In genomic region chr2:174248998-174249592, GRCh38 we compare ENCODE assay signal across 8 cellular contexts. TPM values are rescaled to one million over a fixed set of nuclear protein-coding genes. Genes with fewer than 3 reads are reported as not detected.
A peak's percentile ranks its signal among the peaks of the same experiment; 100 is the strongest.
DNase-seq lines count a peak whose midpoint lies in the region; ATAC-seq and TF ChIP-seq lines count a peak whose summit lies in the region.

No MANE protein-coding gene starts in this region.

- H3K4me3 ChIP-seq in kidney epithelial cell (ENCODE audit: low read depth, low read length) (peak overlapping the region; percentile 40), testis (peak overlapping the region; percentile 70 to 76)

- peaks cover 15% of the 10 kb centered on the region for H3K36me3 Mint-ChIP-seq in activated CD4-positive, alpha-beta T cell treated with anti-CD3 and anti-CD28 coated beads, Interleukin-2, amount 10 ng/mL, durations not matched to agents 7 days and 5 days (ENCODE audit: low read depth)
- H3K36me3 Mint-ChIP-seq in activated naive CD8-positive, alpha-beta T cell treated with anti-CD3 and anti-CD28 coated beads, Interleukin-2, amount 10 ng/mL, durations not matched to agents 7 days and 5 days: peaks cover 8% of the 10 kb centered on the region

- H3K4me1 Mint-ChIP-seq in activated CD4-positive, alpha-beta T cell treated with anti-CD3 and anti-CD28 coated beads, Interleukin-2, amount 10 ng/mL, durations not matched to agents 7 days and 5 days: peaks cover 35% of the 10 kb centered on the region
- peaks cover 22% of the 10 kb centered on the region for H3K4me1 Mint-ChIP-seq in activated naive CD8-positive, alpha-beta T cell treated with anti-CD3 and anti-CD28 coated beads, Interleukin-2, amount 10 ng/mL, durations not matched to agents 7 days and 5 days

- H3K4me1 ChIP-seq in testis: peaks cover 13% of the 10 kb centered on the region

- H3K36me3 ChIP-seq in kidney epithelial cell (ENCODE audit: control insufficient read depth, insufficient read depth, low read length): no peaks in the 10 kb centered on the region
- H3K36me3 ChIP-seq in testis (ENCODE audit: low read depth, missing control alignments): no peaks in the 10 kb centered on the region

- H3K9me3 Mint-ChIP-seq in activated CD4-positive, alpha-beta T cell treated with anti-CD3 and anti-CD28 coated beads, Interleukin-2, amount 10 ng/mL, durations not matched to agents 7 days and 5 days: no peaks in the 10 kb centered on the region
- H3K9me3 Mint-ChIP-seq in activated naive CD8-positive, alpha-beta T cell treated with anti-CD3 and anti-CD28 coated beads, Interleukin-2, amount 10 ng/mL, durations not matched to agents 7 days and 5 days: no peaks in the 10 kb centered on the region

- H3K27me3 ChIP-seq in kidney epithelial cell (ENCODE audit: control insufficient read depth, insufficient read depth, low read length) (no peaks in the 10 kb centered on the region), testis (no peaks in the 10 kb centered on the region)

- POLR2A ChIA-PET in activated CD4-positive, alpha-beta T cell treated with anti-CD3 and anti-CD28 coated beads, Interleukin-2, amount 10 ng/mL, durations not matched to agents 7 days and 5 days (lab: Charles Lee): no interaction called here
- POLR2A ChIA-PET in activated naive CD8-positive, alpha-beta T cell treated with anti-CD3 and anti-CD28 coated beads, Interleukin-2, amount 10 ng/mL, durations not matched to agents 7 days and 5 days (lab: Charles Lee): interaction anchor here (0.5 to 1.0 kb wide), 4 partner anchors 28 to 893 kb away, joined by 3 to 4 read pairs (median 3); no protein-coding TSS in a partner anchor

- intact Hi-C loops in testis (cut with DNase I; ENCODE audit: low total_unique reads): no loop called here

- no peak for DNase-seq in activated CD4-positive, alpha-beta T cell treated with anti-CD3 and anti-CD28 coated beads, Interleukin-2, amount 10 ng/mL, durations not matched to agents 7 days and 5 days
- DNase-seq in activated CD4-positive, alpha-beta T cell treated with anti-CD3 and anti-CD28 coated beads for 48 hours: no peak
- no peak for DNase-seq in activated naive CD8-positive, alpha-beta T cell treated with anti-CD3 and anti-CD28 coated beads, Interleukin-2, amount 10 ng/mL, durations not matched to agents 7 days and 5 days
- DNase-seq in kidney epithelial cell (ENCODE audit: low read depth): no peak
- DNase-seq in testis: no peak
- no peak for DNase-seq in ecto neural progenitor cell (ENCODE audit: low spot score)

- no peaks in the 10 kb centered on the region for H3K27me3 Mint-ChIP-seq in activated CD4-positive, alpha-beta T cell treated with anti-CD3 and anti-CD28 coated beads, Interleukin-2, amount 10 ng/mL, durations not matched to agents 7 days and 5 days
- H3K27me3 Mint-ChIP-seq in activated naive CD8-positive, alpha-beta T cell treated with anti-CD3 and anti-CD28 coated beads, Interleukin-2, amount 10 ng/mL, durations not matched to agents 7 days and 5 days: no peaks in the 10 kb centered on the region

- peak overlapping the region; percentile 47 to 84 for H3K27ac ChIP-seq in testis

- 40 to 47% methylated on average over 16 of the region's 16 CpGs for WGBS in testis, 2 donors

- H3K27ac Mint-ChIP-seq in activated CD4-positive, alpha-beta T cell treated with anti-CD3 and anti-CD28 coated beads, Interleukin-2, amount 10 ng/mL, durations not matched to agents 7 days and 5 days: peak overlapping the region; percentile 88
- H3K27ac Mint-ChIP-seq in activated naive CD8-positive, alpha-beta T cell treated with anti-CD3 and anti-CD28 coated beads, Interleukin-2, amount 10 ng/mL, durations not matched to agents 7 days and 5 days: peak overlapping the region; percentile 67

- CTCF ChIA-PET in activated CD4-positive, alpha-beta T cell treated with anti-CD3 and anti-CD28 coated beads, Interleukin-2, amount 10 ng/mL, durations not matched to agents 7 days and 5 days (lab: Charles Lee): interaction anchor here (1.7 kb wide), 1 partner anchor 15 kb away, joined by 3 read pairs; no protein-coding TSS in a partner anchor

- ATAC-seq in activated naive CD8-positive, alpha-beta T cell treated with anti-CD3 and anti-CD28 coated beads, Interleukin-2, amount 10 ng/mL, durations not matched to agents 7 days and 5 days (ENCODE audit: low read depth): no peak
- ATAC-seq in HG03520 (IDR thresholded peaks at IDR 0.05; ENCODE audit: unreplicated experiment) (no peak), GM21529 (IDR thresholded peaks at IDR 0.05; ENCODE audit: unreplicated experiment) (no peak)

- no peaks in the 10 kb centered on the region for H3K9me3 ChIP-seq in testis

- no peak for TF ChIP-seq POLR2A in testis (IDR thresholded peaks at IDR 0.05)

- no peak for TF ChIP-seq CTCF in kidney epithelial cell (IDR thresholded peaks at IDR 0.05; ENCODE audit: insufficient read depth, low read length, poor library complexity, severe bottlenecking)
- TF ChIP-seq CTCF in testis (IDR thresholded peaks at IDR 0.05): no peak

- peak overlapping the region; percentile 78 for H3K4me3 Mint-ChIP-seq in activated CD4-positive, alpha-beta T cell treated with anti-CD3 and anti-CD28 coated beads, Interleukin-2, amount 10 ng/mL, durations not matched to agents 7 days and 5 days
- H3K4me3 Mint-ChIP-seq in activated naive CD8-positive, alpha-beta T cell treated with anti-CD3 and anti-CD28 coated beads, Interleukin-2, amount 10 ng/mL, durations not matched to agents 7 days and 5 days: peak overlapping the region; percentile 80

RNA-seq across cellular contexts. Expression of gene OLA1, which starts 0.8 kb away (rescaled TPM):
- 10 to 100 TPM; 75.3 to 87.4 TPM for total RNA-seq in activated CD4-positive, alpha-beta T cell treated with anti-CD3 and anti-CD28 coated beads, Interleukin-2, amount 10 ng/mL, durations not matched to agents 7 days and 5 days
- total RNA-seq in activated naive CD8-positive, alpha-beta T cell treated with anti-CD3 and anti-CD28 coated beads, Interleukin-2, amount 10 ng/mL, durations not matched to agents 7 days and 5 days: 10 to 100 TPM; 56.2 to 56.3 TPM
- total RNA-seq in kidney epithelial cell (122 and 157 TPM in 2 replicates), testis (10 to 100 TPM; 58.0 to 63.6 TPM)
- polyA plus RNA-seq in testis (ENCODE audit: insufficient read depth, low read depth, low replicate concordance): 118 TPM
